ENCODE assay signal across 25 cellular contexts in the genomic region with DNA sequence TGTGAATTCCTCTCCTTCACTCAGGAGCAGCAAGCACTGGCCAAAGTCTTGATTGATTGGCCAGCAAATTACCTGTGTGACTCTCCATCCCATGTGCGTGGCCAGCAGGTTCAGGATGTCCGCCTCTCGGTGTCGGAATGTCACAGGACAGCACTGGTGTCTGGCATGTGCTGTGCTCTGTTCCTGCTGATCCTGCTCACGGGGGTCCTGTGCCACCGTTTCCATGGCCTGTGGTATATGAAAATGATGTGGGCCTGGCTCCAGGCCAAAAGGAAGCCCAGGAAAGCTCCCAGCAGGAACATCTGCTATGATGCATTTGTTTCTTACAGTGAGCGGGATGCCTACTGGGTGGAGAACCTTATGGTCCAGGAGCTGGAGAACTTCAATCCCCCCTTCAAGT. TPM values are rescaled to one million over a fixed set of nuclear protein-coding genes. Genes with fewer than 3 reads are reported as not detected.
DNase-seq lines count a peak whose midpoint lies in the region; ATAC-seq and TF ChIP-seq lines count a peak whose summit lies in the region.
"Had no signal": no experiment of that assay in that cellular context is flagged by ENCODE, and none has a peak within 500 bp of the region (broad histone marks: within the 10 kb centered on the region; RNA-seq: fewer than 3 reads in every experiment).

No MANE protein-coding gene starts in this region.

- no peak for TF ChIP-seq CTCF in CD14-positive monocyte (IDR thresholded peaks at IDR 0.05)

- ATAC-seq in HG02870 (IDR thresholded peaks at IDR 0.05; ENCODE audit: unreplicated experiment) (no peak), HG02763 (IDR thresholded peaks at IDR 0.05; ENCODE audit: unreplicated experiment) (no peak)
- ATAC-seq in stimulated activated memory B cell treated with anti-CD40 and anti-IgM and Interleukin-4, amounts not matched to agents 10 μg/mL and 1 μg/mL and 100 μg/mL, for 72 hours: no peak
- ATAC-seq: GM12878 had no signal

- H3K27ac ChIP-seq in SK-N-MC: no peak overlapping the region
- H3K27ac ChIP-seq: C4-2B had no signal

- no peaks in the 10 kb centered on the region for H3K9me3 Mint-ChIP-seq in CD14-positive monocyte
- H3K9me3 Mint-ChIP-seq in stimulated activated memory B cell treated with anti-CD40 and anti-IgM and Interleukin-4, amounts not matched to agents 10 μg/mL and 1 μg/mL and 100 μg/mL, for 72 hours: no peaks in the 10 kb centered on the region
- H3K9me3 Mint-ChIP-seq: CD4-positive, alpha-beta memory T cell; CD8-positive, alpha-beta memory T cell had no signal

- H3K36me3 ChIP-seq in SK-N-MC (ENCODE audit: insufficient read depth, low read length): no peaks in the 10 kb centered on the region

- peaks cover 67 to 84% of the 10 kb centered on the region in 2 donors for H3K36me3 Mint-ChIP-seq in CD14-positive monocyte
- H3K36me3 Mint-ChIP-seq in stimulated activated memory B cell treated with anti-CD40 and anti-IgM and Interleukin-4, amounts not matched to agents 10 μg/mL and 1 μg/mL and 100 μg/mL, for 72 hours: no peaks in the 10 kb centered on the region
- H3K36me3 Mint-ChIP-seq: CD4-positive, alpha-beta memory T cell; CD8-positive, alpha-beta memory T cell had no signal

- H3K9me3 ChIP-seq in SK-N-MC (ENCODE audit: low read depth, low read length): no peaks in the 10 kb centered on the region

- H3K4me3 ChIP-seq in SK-N-MC: no peak overlapping the region
- H3K4me3 ChIP-seq: BLaER1 treated with 17β-estradiol and CSF1 and Interleukin-3, amounts not matched to agents 10 nM and 100 nM; GM12878 had no signal

- H3K27me3 Mint-ChIP-seq in CD14-positive monocyte (ENCODE audit: low read depth in 3 of 3): no peaks in the 10 kb centered on the region
- H3K27me3 Mint-ChIP-seq in stimulated activated memory B cell treated with anti-CD40 and anti-IgM and Interleukin-4, amounts not matched to agents 10 μg/mL and 1 μg/mL and 100 μg/mL, for 72 hours: no peaks in the 10 kb centered on the region

- peak overlapping the region in 4 of 7 donors; percentile 57 to 75 (median 69) for H3K27ac Mint-ChIP-seq in CD14-positive monocyte
- no peak overlapping the region for H3K27ac Mint-ChIP-seq in stimulated activated memory B cell treated with anti-CD40 and anti-IgM and Interleukin-4, amounts not matched to agents 10 μg/mL and 1 μg/mL and 100 μg/mL, for 72 hours
- H3K27ac Mint-ChIP-seq: CD4-positive, CD25-positive, alpha-beta regulatory T cell; CD8-positive, alpha-beta memory T cell had no signal

- peaks cover 61% of the 10 kb centered on the region for H3K4me1 Mint-ChIP-seq in CD14-positive monocyte
- peaks cover 11% of the 10 kb centered on the region for H3K4me1 Mint-ChIP-seq in stimulated activated memory B cell treated with anti-CD40 and anti-IgM and Interleukin-4, amounts not matched to agents 10 μg/mL and 1 μg/mL and 100 μg/mL, for 72 hours

- intact Hi-C loops in CD14-positive monocyte (cut with micrococcal nuclease): no loop called here

- no peak for DNase-seq in CD14-positive monocyte (ENCODE audit: low spot score)
- DNase-seq in NCI-H526 treated with DMSO at 0.1 percent for 48 hours (lab: John Stamatoyannopoulos, UW): peak; percentile 17
- peak; percentile 24 for DNase-seq in SK-N-MC (ENCODE audit: low read depth, low spot score)
- no peak for DNase-seq in NCI-H2107 treated with DMSO at 0.1 percent for 48 hours (lab: John Stamatoyannopoulos, UW; ENCODE audit: unreplicated experiment)
- DNase-seq: 8988T; ACHN; CD4-positive, alpha-beta memory T cell; CD4-positive, CD25-positive, alpha-beta regulatory T cell; CD8-positive, alpha-beta memory T cell; COR-L47; DMS 273 treated with DMSO at 0.1 percent for 48 hours; DMS153; DMS53; DMS79; DND-41; EL; GDM1 had no signal

- H3K9ac ChIP-seq in SK-N-MC (ENCODE audit: insufficient read length): no peak overlapping the region
- H3K9ac ChIP-seq: BLaER1 treated with 17β-estradiol and CSF1 and Interleukin-3, amounts not matched to agents 10 nM and 100 nM had no signal

- no peak overlapping the region for H3K4me3 Mint-ChIP-seq in CD14-positive monocyte
- H3K4me3 Mint-ChIP-seq in stimulated activated memory B cell treated with anti-CD40 and anti-IgM and Interleukin-4, amounts not matched to agents 10 μg/mL and 1 μg/mL and 100 μg/mL, for 72 hours: no peak overlapping the region
- H3K4me3 Mint-ChIP-seq: CD4-positive, alpha-beta memory T cell; CD4-positive, CD25-positive, alpha-beta regulatory T cell; CD8-positive, alpha-beta memory T cell had no signal

RNA-seq across cellular contexts. Expression of a gene that starts 20.4 kb away (rescaled TPM):
- polyA plus RNA-seq in CD14-positive monocyte: 100 to 1,000 TPM; 133 to 162 TPM
- polyA plus RNA-seq: BJ had no signal

RNA-seq across cellular contexts. Expression of a gene that starts 55.3 kb away (rescaled TPM):
- polyA plus RNA-seq in CD14-positive monocyte: under 1 TPM; 0.36 to 0.91 TPM
- polyA plus RNA-seq: AG04450; BJ; CD8-positive, alpha-beta memory T cell; GM12878 had no signal

Comparison
In these comparisons a context has a peak if more than half of its experiments do, and no peak if none do; other contexts are left out.
1. DNase-seq: peak in NCI-H526 treated with DMSO at 0.1 percent for 48 hours (single experiment) and SK-N-MC (single experiment); none in CD14-positive monocyte (single experiment) and NCI-H2107 treated with DMSO at 0.1 percent for 48 hours (single experiment).